ENCODE assay signal across 8 cellular contexts in genomic region chr14:20630340-20631022, GRCh38. TPM values are rescaled to one million over a fixed set of nuclear protein-coding genes. Genes with fewer than 3 reads are reported as not detected.
DNase-seq lines count a peak whose midpoint lies in the region; ATAC-seq and TF ChIP-seq lines count a peak whose summit lies in the region.

No MANE protein-coding gene starts in this region.

- no peaks in the 10 kb centered on the region for H3K36me3 ChIP-seq in Karpas-422 (ENCODE audit: insufficient read depth, low read length)

- no peaks in the 10 kb centered on the region for H4K20me1 ChIP-seq in Karpas-422 (ENCODE audit: insufficient read depth, low read depth, low read length)

- H3K27ac ChIP-seq in Karpas-422 (ENCODE audit: low read length), result no peak overlapping the region

- no peak overlapping the region for H3K9ac ChIP-seq in Karpas-422 (ENCODE audit: low read length)

- no peaks in the 10 kb centered on the region for H3K9me2 ChIP-seq in Karpas-422 (replicated peaks; ENCODE audit: insufficient read depth, low read length)

- H3K27me3 ChIP-seq in Karpas-422 (ENCODE audit: low read length), result no peaks in the 10 kb centered on the region

- ATAC-seq in GM19324 (IDR thresholded peaks at IDR 0.05; ENCODE audit: low FRiP score, unreplicated experiment) (peak; percentile 43), GM21825 (IDR thresholded peaks at IDR 0.05; ENCODE audit: unreplicated experiment) (no peak)

- in situ Hi-C loops in ACHN (cut with HindIII; ENCODE audit: low pct_ligation_motif_present, low pct_unique_long_range_greater_than_20kb, low sequenced_read_pairs), result no loop called here
- in situ Hi-C loops in astrocyte of the spinal cord (cut with HindIII; ENCODE audit: low sequenced_read_pairs), result no loop called here

- H3K4me1 ChIP-seq in Karpas-422 (ENCODE audit: low read length), result peaks cover 11% of the 10 kb centered on the region

- H3K27me3 Mint-ChIP-seq in stimulated activated naive CD8-positive, alpha-beta T cell treated with anti-CD3 and anti-CD28 coated beads, Interleukin-15, Interleukin-2, amounts not matched to agents 100 ng/mL and 50 ng/mL, for 24 hours, result peaks cover 66% of the 10 kb centered on the region

- peak overlapping the region; percentile 96 for H3K27ac Mint-ChIP-seq in stimulated activated naive CD8-positive, alpha-beta T cell treated with anti-CD3 and anti-CD28 coated beads, Interleukin-15, Interleukin-2, amounts not matched to agents 100 ng/mL and 50 ng/mL, for 24 hours

- DNase-seq in ACHN (peak; percentile 45), NOMO-1 treated with dmso at 0.1 percent for 144 hours (lab: John Stamatoyannopoulos, UW; ENCODE audit: unreplicated experiment) (peak; percentile 48), astrocyte of the spinal cord (ENCODE audit: low read depth, low spot score) (peak; percentile 37), kidney glomerular epithelial cell (lab: John Stamatoyannopoulos, UW) (peak; percentile 58), Karpas-422 (no peak)

- H3K36me3 Mint-ChIP-seq in stimulated activated naive CD8-positive, alpha-beta T cell treated with anti-CD3 and anti-CD28 coated beads, Interleukin-15, Interleukin-2, amounts not matched to agents 100 ng/mL and 50 ng/mL, for 24 hours (ENCODE audit: low read depth), result peaks cover 8% of the 10 kb centered on the region

- H3K4me3 Mint-ChIP-seq in stimulated activated naive CD8-positive, alpha-beta T cell treated with anti-CD3 and anti-CD28 coated beads, Interleukin-15, Interleukin-2, amounts not matched to agents 100 ng/mL and 50 ng/mL, for 24 hours, result peak overlapping the region; percentile 83

- peaks cover 71% of the 10 kb centered on the region for H3K4me1 Mint-ChIP-seq in stimulated activated naive CD8-positive, alpha-beta T cell treated with anti-CD3 and anti-CD28 coated beads, Interleukin-15, Interleukin-2, amounts not matched to agents 100 ng/mL and 50 ng/mL, for 24 hours (ENCODE audit: low read depth)

- no peaks in the 10 kb centered on the region for H3K9me3 ChIP-seq in Karpas-422 (ENCODE audit: low read length)

- no peak overlapping the region for H3K4me2 ChIP-seq in Karpas-422 (ENCODE audit: low read depth, low read length, poor library complexity, severe bottlenecking)

- no peaks in the 10 kb centered on the region for H3K9me3 Mint-ChIP-seq in stimulated activated naive CD8-positive, alpha-beta T cell treated with anti-CD3 and anti-CD28 coated beads, Interleukin-15, Interleukin-2, amounts not matched to agents 100 ng/mL and 50 ng/mL, for 24 hours

- no peak overlapping the region for H2AFZ ChIP-seq in Karpas-422 (ENCODE audit: low read length)

- no peak for TF ChIP-seq CTCF in astrocyte of the spinal cord (IDR thresholded peaks at IDR 0.05; ENCODE audit: low read depth, low read length)

- H3K79me2 ChIP-seq in Karpas-422 (ENCODE audit: low read length), result no peaks in the 10 kb centered on the region

- peak overlapping the region; percentile 42 for H3K4me3 ChIP-seq in astrocyte of the spinal cord (ENCODE audit: low read depth, low read length)
- H3K4me3 ChIP-seq in Karpas-422 (ENCODE audit: low read length), result no peak overlapping the region

RNA-seq across cellular contexts. Expression of gene OR6S1, which starts 11.0 kb away (rescaled TPM):
- total RNA-seq in Karpas-422 (2014; rRNA removed; shearing (Covaris generic); ENCODE audit: low replicate concordance), result not detected in 2 replicates

RNA-seq across cellular contexts. Expression of gene RNASE12, which starts 39.3 kb away (rescaled TPM):
- total RNA-seq in Karpas-422 (2014; rRNA removed; shearing (Covaris generic); ENCODE audit: low replicate concordance), result not detected in 2 replicates

RNA-seq across cellular contexts. Expression of gene RNASE11, which starts 42.7 kb away (rescaled TPM):
- total RNA-seq in Karpas-422 (2014; rRNA removed; shearing (Covaris generic); ENCODE audit: low replicate concordance), result not detected in 2 replicates

RNA-seq across cellular contexts. Expression of gene RNASE4, which starts 53.9 kb away (rescaled TPM):
- total RNA-seq in Karpas-422 (2014; rRNA removed; shearing (Covaris generic); ENCODE audit: low replicate concordance), result 0.48 and 0.54 TPM in 2 replicates

RNA-seq across cellular contexts. Expression of gene ANG, which starts 58.1 kb away (rescaled TPM):
- total RNA-seq in Karpas-422 (2014; rRNA removed; shearing (Covaris generic); ENCODE audit: low replicate concordance), result 0.32 and 1.9 TPM in 2 replicates
